ENCODE assay signal across 1 cellular context in genomic region chr4:75172551-75172950, GRCh38.
TF ChIP-seq lines count a peak whose summit lies in the region.

No MANE protein-coding gene starts in this region.

TF ChIP-seq in GM23338, 12 proteins besides CTCF, POLR2A, EP300 and RAD21 (continued from another document):
- TF ChIP-seq ZNF462 (CRISPR knock-in tag; IDR thresholded peaks at IDR 0.05) = no peak
- TF ChIP-seq EZH2 (IDR thresholded peaks at IDR 0.05; ENCODE audit: low read depth, unreplicated experiment) = no peak
- no peak for TF ChIP-seq CREB1 (CRISPR knock-in tag; IDR thresholded peaks at IDR 0.05; ENCODE audit: low read depth)
- no peak for TF ChIP-seq NANOG (IDR thresholded peaks at IDR 0.05; ENCODE audit: borderline replicate concordance)
- TF ChIP-seq EZH2phosphoT487 (IDR thresholded peaks at IDR 0.05; ENCODE audit: unreplicated experiment) = no peak
- TF ChIP-seq ZNF114 (CRISPR knock-in tag; IDR thresholded peaks at IDR 0.05) = no peak
- no peak for TF ChIP-seq ZNF331 (CRISPR knock-in tag; IDR thresholded peaks at IDR 0.05; ENCODE audit: low read depth)
- no peak for TF ChIP-seq STAT1 (IDR thresholded peaks at IDR 0.05; ENCODE audit: unreplicated experiment)
- TF ChIP-seq ETS1 (IDR thresholded peaks at IDR 0.05) = no peak
TF ChIP-seq in GM23338: peak in this region for 0.
